In genomic region chr7:146002431-146003078, GRCh38 we compare ENCODE assay signal across 12 cellular contexts.
A peak's percentile ranks its signal among the peaks of the same experiment; 100 is the strongest.
DNase-seq lines count a peak whose midpoint lies in the region; ATAC-seq and TF ChIP-seq lines count a peak whose summit lies in the region.
"Had no signal": no experiment of that assay in that cellular context is flagged by ENCODE, and none has a peak within 500 bp of the region (broad histone marks: within the 10 kb centered on the region; RNA-seq: fewer than 3 reads in every experiment).

No MANE protein-coding gene starts in this region.

- H4K20me1 ChIP-seq in BLaER1: no peaks in the 10 kb centered on the region
- H4K20me1 ChIP-seq in KMS-11 (ENCODE audit: insufficient read depth): no peaks in the 10 kb centered on the region

- intact Hi-C loops in aorta (cut with DNase I): no loop called here

- no peaks in the 10 kb centered on the region for H3K9me3 ChIP-seq in BLaER1
- no peaks in the 10 kb centered on the region for H3K9me3 ChIP-seq in aorta (ENCODE audit: control insufficient read depth, low read length)
- H3K9me3 ChIP-seq: neutrophil had no signal

- H3K4me1 ChIP-seq in BLaER1: peaks cover 9% of the 10 kb centered on the region
- peaks cover 35% of the 10 kb centered on the region for H3K4me1 ChIP-seq in KMS-11 (ENCODE audit: low read depth, poor library complexity, severe bottlenecking)
- no peaks in the 10 kb centered on the region for H3K4me1 ChIP-seq in aorta (ENCODE audit: control insufficient read depth in 1 of 2, insufficient read depth in 2 of 2, low read length in 2 of 2)

- H3K36me3 ChIP-seq in BLaER1 (no peaks in the 10 kb centered on the region), KMS-11 (ENCODE audit: insufficient read depth) (no peaks in the 10 kb centered on the region), aorta (ENCODE audit: control insufficient read depth in 1 of 2, insufficient read depth in 2 of 2, low read length in 1 of 2) (no peaks in the 10 kb centered on the region)
- H3K36me3 ChIP-seq: neutrophil had no signal

- TF ChIP-seq CTCF in KMS-11 (conservative IDR thresholded peaks at IDR 0.05; ENCODE audit: low read depth, low read length): no peak

- H3K4me3 ChIP-seq in BLaER1 (no peak overlapping the region), KMS-11 (IDR thresholded peaks at IDR 0.05; ENCODE audit: insufficient read depth, low read depth, low read length) (no peak overlapping the region), aorta (ENCODE audit: low read length in 2 of 2) (no peak overlapping the region)

- 47% methylated on average over 8 of the region's 8 CpGs for WGBS in aorta, 2 donors

- H2AFZ ChIP-seq in KMS-11 (ENCODE audit: low read depth): no peak overlapping the region

- ATAC-seq in GM21367 (IDR thresholded peaks at IDR 0.05; ENCODE audit: unreplicated experiment) (peak; percentile 80), HG02981 (IDR thresholded peaks at IDR 0.05; ENCODE audit: unreplicated experiment) (peak; percentile 96), aorta (ENCODE audit: low FRiP score) (no peak)
- ATAC-seq: activated CD4-positive, CD25-positive, alpha-beta regulatory T cell treated with anti-CD3 and anti-CD28 coated beads, Interleukin-2, amount 50 U/mL, for 24 hours had no signal

- H3K27ac ChIP-seq in BLaER1 (no peak overlapping the region), KMS-11 (no peak overlapping the region), aorta (ENCODE audit: low read depth in 1 of 2, low read length in 2 of 2) (no peak overlapping the region)
- H3K27ac ChIP-seq: neutrophil had no signal

- H3K4me2 ChIP-seq in BLaER1 (peak overlapping the region; percentile 47), KMS-11 (peak overlapping the region; percentile 37)

- no peaks in the 10 kb centered on the region for H3K79me2 ChIP-seq in KMS-11 (ENCODE audit: insufficient read depth, low read depth)

- DNase-seq in stimulated activated CD4-positive, alpha-beta T cell treated with anti-CD3 and anti-CD28 coated beads, Interleukin-4, amount 100 ng/mL, for 1 hour: no peak
- DNase-seq in aorta (no peak), NCI-H1105 (lab: John Stamatoyannopoulos, UW) (no peak), D341Med (ENCODE audit: low spot score) (no peak)
- DNase-seq: 8988T, kidney had no signal

- no peaks in the 10 kb centered on the region for H3K27me3 ChIP-seq in BLaER1
- peaks cover 40% of the 10 kb centered on the region for H3K27me3 ChIP-seq in KMS-11 (ENCODE audit: insufficient read depth, low read depth)
- no peaks in the 10 kb centered on the region for H3K27me3 ChIP-seq in aorta (ENCODE audit: control insufficient read depth in 1 of 2, insufficient read depth in 2 of 2, low read length in 1 of 2)
- H3K27me3 ChIP-seq: neutrophil had no signal

- H3K9ac ChIP-seq in BLaER1: no peak overlapping the region
- no peak overlapping the region for H3K9ac ChIP-seq in KMS-11
